ENCODE assay signal across 27 cellular contexts in the genomic region with DNA sequence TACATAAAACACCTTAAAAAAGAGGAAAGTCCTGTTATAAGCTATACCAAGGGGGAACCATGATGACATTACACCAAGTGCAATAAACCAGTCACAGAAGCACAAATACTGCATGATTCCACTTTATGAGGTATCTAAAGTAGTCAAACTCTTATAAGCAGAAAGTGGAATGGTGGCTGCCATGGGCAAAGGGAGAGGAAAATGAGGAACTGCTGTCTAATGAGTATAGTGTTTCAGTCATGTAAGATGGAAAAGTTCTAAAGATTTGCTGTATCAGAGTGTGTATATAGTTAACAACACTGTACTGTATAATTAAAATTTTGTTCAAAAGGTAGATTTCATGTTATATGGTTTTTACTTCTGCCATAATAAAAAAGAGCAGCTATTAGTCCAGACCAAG. TPM values are rescaled to one million over a fixed set of nuclear protein-coding genes. Genes with fewer than 3 reads are reported as not detected.
DNase-seq lines count a peak whose midpoint lies in the region; ATAC-seq, FAIRE-seq and TF ChIP-seq lines count a peak whose summit lies in the region.
"Had no signal": no experiment of that assay in that cellular context is flagged by ENCODE, and none has a peak within 500 bp of the region (broad histone marks: within the 10 kb centered on the region; RNA-seq: fewer than 3 reads in every experiment).

No MANE protein-coding gene starts in this region.

- no peak overlapping the region for H3K27ac Mint-ChIP-seq in endothelial cell (ENCODE audit: unreplicated experiment)
- H3K27ac Mint-ChIP-seq: CD4-positive, CD25-positive, alpha-beta regulatory T cell had no signal

- no peak overlapping the region for H2AFZ ChIP-seq in GM12878 (ENCODE audit: control insufficient read depth, low read depth, low read length)

- H3K27ac ChIP-seq in GM12878 (ENCODE audit: control insufficient read depth, insufficient read depth): no peak overlapping the region
- H3K27ac ChIP-seq: BLaER1 had no signal

- intact Hi-C loops in GM12878 (cut with micrococcal nuclease; ENCODE audit: unreplicated experiment): no loop called here

- ATAC-seq in GM12878: no peak
- no peak for ATAC-seq in GM18858 (IDR thresholded peaks at IDR 0.05; ENCODE audit: unreplicated experiment)

- no peak for TF ChIP-seq RAD21 in GM12878 (IDR thresholded peaks at IDR 0.05; ENCODE audit: insufficient read depth, low read depth, low read length)

- H3K9ac ChIP-seq in GM12878 (ENCODE audit: control insufficient read depth, insufficient read depth, low read length): no peak overlapping the region
- H3K9ac ChIP-seq: BLaER1 had no signal

- H3K36me3 ChIP-seq in GM12878 (ENCODE audit: control insufficient read depth in 2 of 2, insufficient read depth in 2 of 2, low read length in 1 of 2): no peaks in the 10 kb centered on the region
- H3K36me3 ChIP-seq: BE2C, BLaER1 had no signal

- POLR2A ChIA-PET in GM12878 (lab: Charles Lee): no interaction called here

- no peaks in the 10 kb centered on the region for H3K9me3 Mint-ChIP-seq in endothelial cell (ENCODE audit: unreplicated experiment)
- H3K9me3 Mint-ChIP-seq: CD4-positive, alpha-beta memory T cell; CD4-positive, CD25-positive, alpha-beta regulatory T cell had no signal

- no peak for TF ChIP-seq EP300 in GM12878 (IDR thresholded peaks at IDR 0.05; ENCODE audit: borderline replicate concordance in 1 of 2, control insufficient read depth in 1 of 2, low read depth in 2 of 2, low read length in 2 of 2)

- RAD21 ChIA-PET in GM12878 (lab: Charles Lee; ENCODE audit: unreplicated experiment): no interaction called here

- no peaks in the 10 kb centered on the region for H4K20me1 ChIP-seq in GM12878 (ENCODE audit: control insufficient read depth, insufficient read depth)
- H4K20me1 ChIP-seq: BLaER1 had no signal

- CTCF ChIA-PET in GM12878 (lab: Yijun Ruan, JAX): no interaction called here

- peak; percentile 5 for FAIRE-seq in GM12891 (lab: Jason Lieb, UNC)
- FAIRE-seq in GM12878 (lab: Jason Lieb, UNC): no peak
- FAIRE-seq: A204.1, D721Med, G401.6, GM12892, GM18507, GM19239 had no signal

- H3K79me2 ChIP-seq in GM12878 (ENCODE audit: control insufficient read depth, insufficient read depth, low read length): no peaks in the 10 kb centered on the region

- H3K36me3 Mint-ChIP-seq in endothelial cell (ENCODE audit: low read depth, unreplicated experiment): peaks cover 3% of the 10 kb centered on the region
- H3K36me3 Mint-ChIP-seq: CD4-positive, alpha-beta memory T cell; CD4-positive, CD25-positive, alpha-beta regulatory T cell had no signal

- H3K27me3 ChIP-seq in GM12878 (replicated peaks in 1 of 2; ENCODE audit: control insufficient read depth in 2 of 2, insufficient read depth in 2 of 2, low read length in 1 of 2): no peaks in the 10 kb centered on the region
- H3K27me3 ChIP-seq: BE2C, BLaER1 had no signal

- H3K27me3 Mint-ChIP-seq in endothelial cell (ENCODE audit: unreplicated experiment): no peaks in the 10 kb centered on the region

- H3K4me3 Mint-ChIP-seq in endothelial cell (ENCODE audit: unreplicated experiment): no peak overlapping the region
- H3K4me3 Mint-ChIP-seq: CD14-positive monocyte; CD4-positive, alpha-beta memory T cell; CD4-positive, CD25-positive, alpha-beta regulatory T cell had no signal

- no peaks in the 10 kb centered on the region for H3K9me3 ChIP-seq in GM12878 (replicated peaks; ENCODE audit: control insufficient read depth, insufficient read depth, low read length)
- H3K9me3 ChIP-seq: BE2C, BLaER1, Caco-2 had no signal

- in situ Hi-C loops in GM12878 (cut with MboI): no loop called here

- TF ChIP-seq CTCF in GM12878 (IDR thresholded peaks at IDR 0.05 in 2 of 3, conservative IDR thresholded peaks at IDR 0.05 in 1 of 3; ENCODE audit: control insufficient read depth in 2 of 3, extremely low read depth in 1 of 3, insufficient read depth in 1 of 3, low read depth in 3 of 3, low read length in 3 of 3): no peak
- no peak for TF ChIP-seq CTCF in endothelial cell (IDR thresholded peaks at IDR 0.05; ENCODE audit: unreplicated experiment)

- no peak overlapping the region for H3K4me3 ChIP-seq in GM12878
- H3K4me3 ChIP-seq: BLaER1 had no signal

- H3K4me1 ChIP-seq in GM12878 (ENCODE audit: control insufficient read depth, insufficient read depth, low read length): no peaks in the 10 kb centered on the region
- H3K4me1 ChIP-seq: BE2C had no signal

- TF ChIP-seq POLR2A in GM12891 (IDR thresholded peaks at IDR 0.05; ENCODE audit: low read depth, low read length): no peak
- no peak for TF ChIP-seq POLR2A in GM12878 (IDR thresholded peaks at IDR 0.05; ENCODE audit: low read depth, low read length)

- no TSS peak for BruUV-seq in GM12878 (replicated peaks; lab: Mats Ljungman, UMichigan)

- DNase-seq in GDM1 (lab: John Stamatoyannopoulos, UW) (peak; percentile 5), GM12891 (ENCODE audit: insufficient read length, low spot score) (no peak), OCI-M1 (lab: John Stamatoyannopoulos, UW) (peak; percentile 23), GM12878 (ENCODE audit: low read depth, low spot score) (no peak), T-helper 2 cell (no peak), endothelial cell (ENCODE audit: low spot score) (no peak), cerebellum (ENCODE audit: low spot score) (no peak)
- DNase-seq: 8988T; ACHN; BE2C; C1 segment of cervical spinal cord; Caco-2; Calu3; CD4-positive, alpha-beta memory T cell; CD4-positive, CD25-positive, alpha-beta regulatory T cell; DMS79 treated with DMSO at 0.1 percent for 48 hours had no signal

- H3K4me1 Mint-ChIP-seq in endothelial cell (ENCODE audit: unreplicated experiment): no peaks in the 10 kb centered on the region
- H3K4me1 Mint-ChIP-seq: CD4-positive, alpha-beta memory T cell; CD4-positive, CD25-positive, alpha-beta regulatory T cell had no signal

- SMC1A ChIA-PET in GM12878 (lab: Charles Lee; ENCODE audit: uncharacterized antibody, unreplicated experiment): interaction anchor here (0.6 kb wide), 1 partner anchor 80 kb away, joined by 4 read pairs; no protein-coding TSS in a partner anchor

- no peak overlapping the region for H3K4me2 ChIP-seq in GM12878 (ENCODE audit: control insufficient read depth, insufficient read depth)
- H3K4me2 ChIP-seq: BLaER1 had no signal

TF ChIP-seq in GM12891, 5 proteins besides CTCF, POLR2A, EP300 and RAD21:
- TF ChIP-seq SPI1 (IDR thresholded peaks at IDR 0.05; ENCODE audit: low read depth, low read length) (0 out of 2 replicates have a peak, but pooled peaks have one; percentile 22), TAF1 (IDR thresholded peaks at IDR 0.05; ENCODE audit: low read depth, low read length) (no peak)

TF ChIP-seq in GM12878, 131 proteins besides CTCF, POLR2A, EP300 and RAD21:
- TF ChIP-seq ATF3 (IDR thresholded peaks at IDR 0.05; ENCODE audit: borderline replicate concordance, extremely low read depth, low read depth, low read length): no peak
- no peak for TF ChIP-seq BHLHE40 (IDR thresholded peaks at IDR 0.05; ENCODE audit: borderline replicate concordance in 1 of 2, low read depth in 2 of 2, low read length in 1 of 2)
- peak; percentile 8; the same call in 1 of the 2 replicates for TF ChIP-seq SPI1 (IDR thresholded peaks at IDR 0.05; ENCODE audit: borderline replicate concordance, insufficient read depth, low read depth, low read length)
- no peak for TF ChIP-seq CREB1 (IDR thresholded peaks at IDR 0.05; ENCODE audit: low read depth)
- no peak for TF ChIP-seq CBFB (IDR thresholded peaks at IDR 0.05; ENCODE audit: low read depth)
- TF ChIP-seq, protein P1, sequence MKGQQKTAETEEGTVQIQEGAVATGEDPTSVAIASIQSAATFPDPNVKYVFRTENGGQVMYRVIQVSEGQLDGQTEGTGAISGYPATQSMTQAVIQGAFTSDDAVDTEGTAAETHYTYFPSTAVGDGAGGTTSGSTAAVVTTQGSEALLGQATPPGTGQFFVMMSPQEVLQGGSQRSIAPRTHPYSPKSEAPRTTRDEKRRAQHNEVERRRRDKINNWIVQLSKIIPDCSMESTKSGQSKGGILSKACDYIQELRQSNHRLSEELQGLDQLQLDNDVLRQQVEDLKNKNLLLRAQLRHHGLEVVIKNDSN (IDR thresholded peaks at IDR 0.05; ENCODE audit: borderline replicate concordance, extremely low read length, insufficient read depth, low read depth, low read length): no peak
- no peak for TF ChIP-seq ZNF384 (IDR thresholded peaks at IDR 0.05; ENCODE audit: borderline replicate concordance, low read depth, low read length)
- TF ChIP-seq RUNX3 (IDR thresholded peaks at IDR 0.05; ENCODE audit: low read length): no peak

RNA-seq across cellular contexts. Expression of gene NR5A1, which starts 34.6 kb away (rescaled TPM):
- polyA plus RNA-seq in GM12891 (2012; ENCODE audit: low read depth, missing spikeins): 0.26 TPM
- total RNA-seq in GM12878 (2013; cell fraction: nucleolus; rRNA removed): 0.13 and 0.39 TPM in 2 replicates
- total RNA-seq in GM12878 (2014; rRNA removed): 0.06 and 0.11 TPM in 2 replicates
- total RNA-seq in GM12878 (2014; rRNA removed; fragmentation: Illumina TruSeq; extraction: Trizol): 0.09 TPM in 1 of 2 replicates, not detected in the other
- 0.18 and 0.27 TPM in 2 replicates for total RNA-seq in GM12878 (2021)
- polyA plus RNA-seq in GM12878 (2011; ENCODE audit: low read depth): 0.10 TPM
- 0.17 and 0.24 TPM in 2 replicates for polyA plus RNA-seq in GM12878 (2011; rRNA removed)
- 0.31 and 0.42 TPM in 2 replicates for polyA plus RNA-seq in GM12878 (2011; cell fraction: cytosol; rRNA removed)
- 0.45 and 0.63 TPM in 2 replicates for polyA plus RNA-seq in GM12878 (2011; cell fraction: nucleus; rRNA removed)
- polyA plus RNA-seq in GM12878 (2012): 0.11 and 0.18 TPM in 2 replicates
- polyA plus RNA-seq in GM12878 (2014; fragmentation: Illumina TruSeq; extraction: Trizol): not detected in 2 replicates
- not detected for polyA plus RNA-seq in GM12878 (2014; fragmentation: Nextera tagmentation; extraction: Ambion mirVana)
- polyA plus RNA-seq in GM12878 (2014; rRNA removed): 0.03 and 0.08 TPM in 2 replicates
- under 1 TPM in 1 of 2 experiments, not detected in 1; 0.07 TPM for polyA plus RNA-seq in GM12878 (2016; fragmentation: Nextera tagmentation; extraction: Ambion mirVana)
- 0.15 TPM in 1 of 2 replicates, not detected in the other for polyA minus RNA-seq in GM12878 (2011; rRNA and poly(A)+ RNA removed)
- not detected in 2 replicates for polyA minus RNA-seq in GM12878 (2011; cell fraction: cytosol; rRNA and poly(A)+ RNA removed)
- polyA minus RNA-seq in GM12878 (2011; cell fraction: nucleus; rRNA and poly(A)+ RNA removed): 0.24 TPM in 1 of 2 replicates, not detected in the other
- total RNA-seq in endothelial cell (ENCODE audit: unreplicated experiment): 1.2 TPM
- total RNA-seq in cerebellum: not detected
- total RNA-seq: A673; Calu3; CD4-positive, alpha-beta memory T cell; CD4-positive, CD25-positive, alpha-beta regulatory T cell had no signal
- polyA plus RNA-seq: AG04450; CD14-positive monocyte; CD4-positive, alpha-beta memory T cell; CD4-positive, CD25-positive, alpha-beta regulatory T cell had no signal

Comparison
In these comparisons a context has a peak if more than half of its experiments do, and no peak if none do; other contexts are left out.
1. DNase-seq: peak in GDM1 (single experiment) and OCI-M1 (single experiment); none in GM12891 (single experiment), GM12878 (single experiment), T-helper 2 cell (0 of 5), endothelial cell (single experiment) and cerebellum (single experiment).